ENCODE assay signal across 1 cellular context in the genomic region with DNA sequence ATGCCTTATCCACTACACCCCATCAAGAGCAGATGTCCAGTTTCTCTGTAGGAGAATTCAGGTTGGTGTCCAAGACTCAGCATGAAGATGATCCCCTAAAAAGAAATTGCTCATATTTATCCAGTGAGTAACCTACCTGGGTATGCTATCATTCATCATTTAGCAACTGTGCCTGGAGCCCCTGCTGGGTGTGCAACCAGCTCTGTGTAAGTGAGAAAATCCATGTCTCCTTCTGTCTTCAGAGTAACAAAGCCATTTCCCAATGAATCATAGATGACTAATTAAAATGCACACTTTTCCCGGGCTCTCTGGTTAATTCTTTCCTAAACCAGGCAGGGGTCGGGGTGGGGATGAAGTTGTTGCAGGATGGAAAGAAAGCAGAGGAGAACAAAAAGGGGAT.
TF ChIP-seq lines count a peak whose summit lies in the region.

No MANE protein-coding gene starts in this region.

TF ChIP-seq in SK-N-SH, 30 proteins besides CTCF, POLR2A, EP300 and RAD21 (continued from another document):
- TF ChIP-seq, protein P1, sequence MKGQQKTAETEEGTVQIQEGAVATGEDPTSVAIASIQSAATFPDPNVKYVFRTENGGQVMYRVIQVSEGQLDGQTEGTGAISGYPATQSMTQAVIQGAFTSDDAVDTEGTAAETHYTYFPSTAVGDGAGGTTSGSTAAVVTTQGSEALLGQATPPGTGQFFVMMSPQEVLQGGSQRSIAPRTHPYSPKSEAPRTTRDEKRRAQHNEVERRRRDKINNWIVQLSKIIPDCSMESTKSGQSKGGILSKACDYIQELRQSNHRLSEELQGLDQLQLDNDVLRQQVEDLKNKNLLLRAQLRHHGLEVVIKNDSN (IDR thresholded peaks at IDR 0.05; ENCODE audit: borderline replicate concordance, low read depth) = no peak
- peak; percentile 27; the same call in 1 of the 2 replicates for TF ChIP-seq JUND (IDR thresholded peaks at IDR 0.05)
- no peak for TF ChIP-seq NFIC (IDR thresholded peaks at IDR 0.05; ENCODE audit: borderline replicate concordance)
- TF ChIP-seq TEAD4 (IDR thresholded peaks at IDR 0.05; ENCODE audit: borderline replicate concordance, insufficient read depth) = no peak
- TF ChIP-seq, protein P2, sequence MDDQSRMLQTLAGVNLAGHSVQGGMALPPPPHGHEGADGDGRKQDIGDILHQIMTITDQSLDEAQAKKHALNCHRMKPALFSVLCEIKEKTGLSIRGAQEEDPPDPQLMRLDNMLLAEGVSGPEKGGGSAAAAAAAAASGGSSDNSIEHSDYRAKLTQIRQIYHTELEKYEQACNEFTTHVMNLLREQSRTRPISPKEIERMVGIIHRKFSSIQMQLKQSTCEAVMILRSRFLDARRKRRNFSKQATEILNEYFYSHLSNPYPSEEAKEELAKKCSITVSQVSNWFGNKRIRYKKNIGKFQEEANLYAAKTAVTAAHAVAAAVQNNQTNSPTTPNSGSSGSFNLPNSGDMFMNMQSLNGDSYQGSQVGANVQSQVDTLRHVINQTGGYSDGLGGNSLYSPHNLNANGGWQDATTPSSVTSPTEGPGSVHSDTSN (IDR thresholded peaks at IDR 0.05) = peak; percentile 34; the same call in 1 of the 2 replicates
- no peak for TF ChIP-seq RXRA (IDR thresholded peaks at IDR 0.05; ENCODE audit: borderline replicate concordance, low read depth)
- TF ChIP-seq SMC3 (IDR thresholded peaks at IDR 0.05; ENCODE audit: low read depth, low read length) = no peak
- TF ChIP-seq, protein P3, sequence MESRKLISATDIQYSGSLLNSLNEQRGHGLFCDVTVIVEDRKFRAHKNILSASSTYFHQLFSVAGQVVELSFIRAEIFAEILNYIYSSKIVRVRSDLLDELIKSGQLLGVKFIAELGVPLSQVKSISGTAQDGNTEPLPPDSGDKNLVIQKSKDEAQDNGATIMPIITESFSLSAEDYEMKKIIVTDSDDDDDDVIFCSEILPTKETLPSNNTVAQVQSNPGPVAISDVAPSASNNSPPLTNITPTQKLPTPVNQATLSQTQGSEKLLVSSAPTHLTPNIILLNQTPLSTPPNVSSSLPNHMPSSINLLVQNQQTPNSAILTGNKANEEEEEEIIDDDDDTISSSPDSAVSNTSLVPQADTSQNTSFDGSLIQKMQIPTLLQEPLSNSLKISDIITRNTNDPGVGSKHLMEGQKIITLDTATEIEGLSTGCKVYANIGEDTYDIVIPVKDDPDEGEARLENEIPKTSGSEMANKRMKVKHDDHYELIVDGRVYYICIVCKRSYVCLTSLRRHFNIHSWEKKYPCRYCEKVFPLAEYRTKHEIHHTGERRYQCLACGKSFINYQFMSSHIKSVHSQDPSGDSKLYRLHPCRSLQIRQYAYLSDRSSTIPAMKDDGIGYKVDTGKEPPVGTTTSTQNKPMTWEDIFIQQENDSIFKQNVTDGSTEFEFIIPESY (IDR thresholded peaks at IDR 0.05; ENCODE audit: borderline replicate concordance, low read depth) = no peak
- TF ChIP-seq GATA2 (CRISPR knock-in tag; IDR thresholded peaks at IDR 0.05) = no peak
- TF ChIP-seq GABPA (IDR thresholded peaks at IDR 0.05; ENCODE audit: low read depth) = no peak
- no peak for TF ChIP-seq RFX5 (IDR thresholded peaks at IDR 0.05; ENCODE audit: low read length)
